In the genomic region with DNA sequence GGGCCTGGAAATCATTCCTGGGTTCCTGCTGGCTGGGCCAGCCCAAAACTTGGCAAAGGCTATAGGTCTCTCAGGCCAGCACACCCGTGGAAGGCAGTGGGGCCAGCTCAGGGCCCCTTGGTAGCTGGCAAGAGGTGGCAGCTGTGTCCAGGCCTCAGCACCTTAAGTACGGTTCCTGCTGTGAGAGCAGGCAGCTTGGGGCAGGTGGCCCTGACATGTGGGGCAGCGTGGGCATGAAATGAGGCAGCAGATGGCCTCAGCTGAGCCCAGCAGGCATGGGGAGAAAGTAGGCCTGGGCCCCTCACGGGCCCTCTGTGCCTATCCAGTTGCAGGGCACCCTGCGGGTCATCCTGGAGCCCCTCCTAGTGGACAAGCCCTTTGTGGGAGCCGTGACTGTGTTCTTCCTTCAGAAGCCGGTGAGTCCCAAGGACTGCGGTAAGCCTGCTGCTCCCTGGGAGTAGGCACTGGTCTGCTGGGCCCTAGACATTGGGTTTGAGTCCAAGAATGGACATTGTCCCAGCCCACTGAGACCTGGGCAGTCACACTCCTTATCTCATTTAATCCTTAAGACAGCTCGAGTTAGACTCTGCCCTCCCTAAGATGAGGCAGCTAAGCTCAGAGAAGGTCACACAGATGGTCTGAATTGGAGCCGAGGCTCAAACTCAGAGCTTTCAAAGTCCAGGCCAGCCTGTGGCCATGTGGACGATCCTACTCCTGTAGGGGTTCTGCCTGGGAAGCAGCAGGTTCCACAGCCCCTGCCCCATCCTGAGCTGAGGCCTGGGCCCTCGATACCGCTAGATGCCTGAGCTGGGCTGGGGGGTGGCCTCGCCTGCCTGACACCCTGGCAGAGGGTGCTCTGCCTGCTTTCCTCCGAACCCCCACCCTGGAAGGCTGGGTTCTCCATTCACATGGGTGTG, we compare ENCODE assay signal across 18 cellular contexts. TPM values are rescaled to one million over a fixed set of nuclear protein-coding genes. Genes with fewer than 3 reads are reported as not detected.
DNase-seq lines count a peak whose midpoint lies in the region; ATAC-seq, FAIRE-seq and TF ChIP-seq lines count a peak whose summit lies in the region.
"Had no signal": no experiment of that assay in that cellular context is flagged by ENCODE, and none has a peak within 500 bp of the region (broad histone marks: within the 10 kb centered on the region; RNA-seq: fewer than 3 reads in every experiment).

No MANE protein-coding gene starts in this region.

- no peaks in the 10 kb centered on the region for H3K9me2 ChIP-seq in GM23338 (ENCODE audit: insufficient read depth)

- H3K79me2 ChIP-seq in GM23338 (replicated peaks; ENCODE audit: insufficient read depth) (no peaks in the 10 kb centered on the region), H1 (ENCODE audit: control insufficient read depth in 1 of 2, insufficient read depth in 2 of 2, low read length in 2 of 2) (no peaks in the 10 kb centered on the region), neural progenitor cell (ENCODE audit: low read depth) (no peaks in the 10 kb centered on the region), trophoblast cell (ENCODE audit: control insufficient read depth, insufficient read depth, low read length, poor library complexity) (no peaks in the 10 kb centered on the region)
- H3K79me2 ChIP-seq: parathyroid adenoma had no signal

- POLR2A ChIA-PET in H1 (lab: Charles Lee; ENCODE audit: partially characterized antibody) = interaction anchor here (1.3 kb wide), 1 partner anchor 11 kb away, joined by 3 read pairs; no protein-coding TSS in a partner anchor

- peaks cover 6% of the 10 kb centered on the region; the same call in 1 of the 3 replicates for H3K9me3 Mint-ChIP-seq in GM23338
- H3K9me3 Mint-ChIP-seq in neural progenitor cell = no peaks in the 10 kb centered on the region
- no peaks in the 10 kb centered on the region for H3K9me3 Mint-ChIP-seq in activated T-helper 2 cell treated with anti-CD3 and anti-CD28 coated beads, Interferon-gamma antibody, Interleukin-2, Interleukin-4, amounts not matched to agents 10 μg/mL and 5 μg/mL and 100 μg/mL, durations not matched to agents 14 hours and 24 hours and 36 hours
- H3K9me3 Mint-ChIP-seq: activated CD4-positive, alpha-beta T cell treated with anti-CD3 and anti-CD28 coated beads, Interleukin-2, amount 10 ng/mL, durations not matched to agents 7 days and 5 days; activated naive CD8-positive, alpha-beta T cell treated with anti-CD3 and anti-CD28 coated beads for 36 hours; activated T-cell treated with anti-CD3 and anti-CD28 coated beads, Interleukin-2, amount 50 U/mL, for 24 hours had no signal

- ATAC-seq in GM23338 = peak; percentile 64
- no peak for ATAC-seq in mucosa of descending colon
- ATAC-seq: gastrocnemius medialis had no signal

- no peak overlapping the region for H2BK15ac ChIP-seq in H1 (ENCODE audit: low read length)

- CTCF ChIA-PET in H1 (lab: Charles Lee; ENCODE audit: partially characterized antibody) = interaction anchor here (0.7 to 3.7 kb wide), 17 partner anchors 9 to 476 kb away, joined by 3 to 21 read pairs (median 4); no protein-coding TSS in a partner anchor

- H2AK5ac ChIP-seq in H1 (ENCODE audit: low read depth, low read length) (no peak overlapping the region), trophoblast cell (ENCODE audit: low read length) (no peak overlapping the region)

- peak in 1 of 2 experiments; percentile 45; a peak in 2 of 4 replicates for TF ChIP-seq RAD21 in H1 (IDR thresholded peaks at IDR 0.05 in 1 of 2, conservative IDR thresholded peaks at IDR 0.05 in 1 of 2; ENCODE audit: low read depth in 2 of 2, low read length in 2 of 2)

- H3K23me2 ChIP-seq in H1 (ENCODE audit: low read depth, low read length) = no peaks in the 10 kb centered on the region

- H4K5ac ChIP-seq in H1 (ENCODE audit: insufficient read length, low read depth, low read length) = no peak overlapping the region

- no peak for TF ChIP-seq EP300 in H1 (IDR thresholded peaks at IDR 0.05; ENCODE audit: borderline replicate concordance in 1 of 2, low read depth in 2 of 2, low read length in 2 of 2)

- peaks cover 0 to 3% of the 10 kb centered on the region in 2 experiments; a peak in 2 of 4 replicates for H3K9me3 ChIP-seq in H1 (ENCODE audit: insufficient read depth in 2 of 2, low read depth in 1 of 2, low read length in 1 of 2)
- H3K9me3 ChIP-seq in neural progenitor cell (ENCODE audit: low read depth) = no peaks in the 10 kb centered on the region
- H3K9me3 ChIP-seq in mucosa of descending colon = no peaks in the 10 kb centered on the region
- H3K9me3 ChIP-seq in trophoblast cell (ENCODE audit: insufficient read depth, low read depth, low read length) = peaks cover 3% of the 10 kb centered on the region
- H3K9me3 ChIP-seq: gastrocnemius medialis had no signal

- H3K4me1 Mint-ChIP-seq in GM23338 = 0 out of 3 replicates have a peak, but pooled peaks cover 3% of the 10 kb centered on the region
- peaks cover 4% of the 10 kb centered on the region for H3K4me1 Mint-ChIP-seq in neural progenitor cell
- no peaks in the 10 kb centered on the region for H3K4me1 Mint-ChIP-seq in activated T-helper 2 cell treated with anti-CD3 and anti-CD28 coated beads, Interferon-gamma antibody, Interleukin-2, Interleukin-4, amounts not matched to agents 10 μg/mL and 5 μg/mL and 100 μg/mL, durations not matched to agents 14 hours and 24 hours and 36 hours (ENCODE audit: low read depth)
- H3K4me1 Mint-ChIP-seq: activated naive CD8-positive, alpha-beta T cell treated with anti-CD3 and anti-CD28 coated beads for 36 hours had no signal

- WGBS in H1 (ENCODE audit: extremely low coverage in 1 of 2, insufficient coverage in 1 of 2, insufficient read length in 1 of 2, insufficient replicate concordance in 2 of 2, low coverage in 1 of 2, low lambda C conversion rate in 2 of 2, missing lambda C conversion rate in 1 of 2), 2 experiments = 91% methylated on average over 15 of the region's 15 CpGs; no CpG with 5 or more reads in 1 of the 2 experiments
- no CpG with 5 or more reads among the region's 15 CpGs for WGBS in trophoblast cell (ENCODE audit: extremely low coverage, insufficient coverage, insufficient read length)

- H4K20me1 ChIP-seq in GM23338 (replicated peaks; ENCODE audit: insufficient read depth) (no peaks in the 10 kb centered on the region), H1 (replicated peaks in 1 of 2; ENCODE audit: control insufficient read depth in 1 of 2, insufficient read depth in 2 of 2, low read length in 2 of 2) (peaks cover 0 to 6% of the 10 kb centered on the region in 2 experiments), neural progenitor cell (ENCODE audit: low read depth) (no peaks in the 10 kb centered on the region)

- FAIRE-seq in H1 (lab: Jason Lieb, UNC) = no peak

- H3K18ac ChIP-seq in H1 (ENCODE audit: extremely low read depth, low read length) = no peak overlapping the region
- no peak overlapping the region for H3K18ac ChIP-seq in trophoblast cell (ENCODE audit: low read length)

- no peak overlapping the region for H2BK120ac ChIP-seq in H1 (replicated peaks; ENCODE audit: low read depth, low read length)
- no peak overlapping the region for H2BK120ac ChIP-seq in trophoblast cell (ENCODE audit: insufficient read depth, low read length, poor library complexity)

- intact Hi-C loops in mucosa of descending colon (cut with DNase I, micrococcal nuclease) = no loop called here
- intact Hi-C loops in activated T-helper 2 cell treated with anti-CD3 and anti-CD28 coated beads, Interferon-gamma antibody, Interleukin-2, Interleukin-4, amounts not matched to agents 10 μg/mL and 5 μg/mL and 100 μg/mL, durations not matched to agents 14 hours and 24 hours and 36 hours (cut with micrococcal nuclease) = no loop called here

- peaks cover 4% of the 10 kb centered on the region for H3K27me3 Mint-ChIP-seq in GM23338 (ENCODE audit: insufficient read depth, low read depth, poor library complexity)
- peaks cover 6% of the 10 kb centered on the region for H3K27me3 Mint-ChIP-seq in neural progenitor cell (ENCODE audit: insufficient read depth, low read depth)
- peaks cover 6% of the 10 kb centered on the region for H3K27me3 Mint-ChIP-seq in activated T-helper 2 cell treated with anti-CD3 and anti-CD28 coated beads, Interferon-gamma antibody, Interleukin-2, Interleukin-4, amounts not matched to agents 10 μg/mL and 5 μg/mL and 100 μg/mL, durations not matched to agents 14 hours and 24 hours and 36 hours (ENCODE audit: low read depth)
- H3K27me3 Mint-ChIP-seq: activated CD4-positive, alpha-beta T cell treated with anti-CD3 and anti-CD28 coated beads, Interleukin-2, amount 10 ng/mL, durations not matched to agents 7 days and 5 days had no signal

- H4K12ac ChIP-seq in trophoblast cell (ENCODE audit: low read depth, low read length) = no peak overlapping the region

- no peak for TF ChIP-seq POLR2A in H1 (IDR thresholded peaks at IDR 0.05; ENCODE audit: control extremely low read depth in 1 of 2, low read depth in 2 of 2, low read length in 2 of 2)

- H3K4me3 ChIP-seq in GM23338 = no peak overlapping the region
- no peak overlapping the region for H3K4me3 ChIP-seq in H1 (ENCODE audit: extremely low read depth in 1 of 4, insufficient read depth in 2 of 4, low read depth in 3 of 4, low read length in 4 of 4)
- no peak overlapping the region for H3K4me3 ChIP-seq in neural progenitor cell
- H3K4me3 ChIP-seq in mucosa of descending colon = no peak overlapping the region
- no peak overlapping the region for H3K4me3 ChIP-seq in trophoblast cell (ENCODE audit: low read depth, low read length)
- H3K4me3 ChIP-seq: gastrocnemius medialis had no signal

- H4K91ac ChIP-seq in H1 (replicated peaks; ENCODE audit: insufficient read length, low read length) (no peak overlapping the region), trophoblast cell (ENCODE audit: low read depth, low read length) (no peak overlapping the region)

- H3K9ac ChIP-seq in H1 (replicated peaks in 1 of 4; ENCODE audit: extremely low read depth in 1 of 4, low read depth in 3 of 4, low read length in 3 of 4) (no peak overlapping the region), neural progenitor cell (no peak overlapping the region), trophoblast cell (ENCODE audit: low read length) (no peak overlapping the region)
- H3K9ac ChIP-seq: parathyroid adenoma had no signal

- H3K14ac ChIP-seq in H1 (ENCODE audit: insufficient read length) (no peak overlapping the region), trophoblast cell (ENCODE audit: low read length) (no peak overlapping the region)

- peaks cover 33% of the 10 kb centered on the region for H3K36me3 Mint-ChIP-seq in GM23338 (ENCODE audit: low read depth)
- H3K36me3 Mint-ChIP-seq in neural progenitor cell = no peaks in the 10 kb centered on the region
- no peaks in the 10 kb centered on the region for H3K36me3 Mint-ChIP-seq in activated T-helper 2 cell treated with anti-CD3 and anti-CD28 coated beads, Interferon-gamma antibody, Interleukin-2, Interleukin-4, amounts not matched to agents 10 μg/mL and 5 μg/mL and 100 μg/mL, durations not matched to agents 14 hours and 24 hours and 36 hours (ENCODE audit: low read depth)
- H3K36me3 Mint-ChIP-seq: activated naive CD8-positive, alpha-beta T cell treated with anti-CD3 and anti-CD28 coated beads for 36 hours; brain had no signal

- H3K79me1 ChIP-seq in H1 (ENCODE audit: low read depth, low read length) (no peaks in the 10 kb centered on the region), trophoblast cell (ENCODE audit: low read length) (no peaks in the 10 kb centered on the region)

- no peak overlapping the region for H2BK20ac ChIP-seq in H1 (ENCODE audit: low read length)

- no peak overlapping the region for H3K4me2 ChIP-seq in GM23338
- H3K4me2 ChIP-seq in H1 (ENCODE audit: insufficient read depth in 1 of 2, low read depth in 2 of 2, low read length in 2 of 2) = no peak overlapping the region
- H3K4me2 ChIP-seq in neural progenitor cell = no peak overlapping the region
- no peak overlapping the region for H3K4me2 ChIP-seq in trophoblast cell (ENCODE audit: low read length)

- H3F3A ChIP-seq in GM23338 (replicated peaks; ENCODE audit: low read depth) (no peaks in the 10 kb centered on the region), neural progenitor cell (ENCODE audit: low read depth) (no peaks in the 10 kb centered on the region)

- H3K27ac Mint-ChIP-seq in GM23338 (peak overlapping the region; percentile 59; the same call in 1 of the 2 replicates), neural progenitor cell (peak overlapping the region; percentile 74)
- no peak overlapping the region for H3K27ac Mint-ChIP-seq in activated T-helper 2 cell treated with anti-CD3 and anti-CD28 coated beads, Interferon-gamma antibody, Interleukin-2, Interleukin-4, amounts not matched to agents 10 μg/mL and 5 μg/mL and 100 μg/mL, durations not matched to agents 14 hours and 24 hours and 36 hours
- H3K27ac Mint-ChIP-seq: activated naive CD8-positive, alpha-beta T cell treated with anti-CD3 and anti-CD28 coated beads for 36 hours; activated T-cell treated with anti-CD3 and anti-CD28 coated beads, Interleukin-2, amount 50 U/mL, for 24 hours; brain had no signal

- no peak overlapping the region for H3K56ac ChIP-seq in H1 (replicated peaks; ENCODE audit: insufficient read length, low read depth, low read length)

- no peak overlapping the region for H2BK12ac ChIP-seq in H1 (ENCODE audit: low read depth, low read length)
- H2BK12ac ChIP-seq in trophoblast cell (ENCODE audit: low read length) = no peak overlapping the region

- peak overlapping the region; percentile 77 for H4K8ac ChIP-seq in H1 (ENCODE audit: extremely low read depth, insufficient read depth, low read length)
- H4K8ac ChIP-seq in trophoblast cell (ENCODE audit: low read depth, low read length) = no peak overlapping the region

- peak in 1 of 2 experiments; percentile 50; a peak in 2 of 4 replicates for TF ChIP-seq CTCF in GM23338 (conservative IDR thresholded peaks at IDR 0.05; ENCODE audit: low read depth in 2 of 2)
- peak in 2 of 3 experiments; percentile 8 to 24; a peak in 2 of 4 replicates for TF ChIP-seq CTCF in H1 (IDR thresholded peaks at IDR 0.05; ENCODE audit: control extremely low read depth in 1 of 3, insufficient read depth in 1 of 3, low read depth in 1 of 3, low read length in 3 of 3)
- no peak for TF ChIP-seq CTCF in neural progenitor cell (IDR thresholded peaks at IDR 0.05)
- no peak for TF ChIP-seq CTCF in mucosa of descending colon (IDR thresholded peaks at IDR 0.05)

- no peak overlapping the region for H3K4ac ChIP-seq in H1 (replicated peaks; ENCODE audit: insufficient read length, low read depth, low read length)
- H3K4ac ChIP-seq in trophoblast cell (ENCODE audit: low read depth, low read length) = no peak overlapping the region

- H2AFZ ChIP-seq in GM23338 (no peak overlapping the region), H1 (ENCODE audit: low read length) (no peak overlapping the region), neural progenitor cell (replicated peaks) (no peak overlapping the region), trophoblast cell (ENCODE audit: insufficient read depth, low read length, poor library complexity) (no peak overlapping the region)
- H2AFZ ChIP-seq: parathyroid adenoma had no signal

- H3K27ac ChIP-seq in GM23338 (ENCODE audit: low read depth) = no peak overlapping the region
- no peak overlapping the region for H3K27ac ChIP-seq in H1 (ENCODE audit: low read depth, low read length)
- no peak overlapping the region for H3K27ac ChIP-seq in neural progenitor cell
- no peak overlapping the region for H3K27ac ChIP-seq in trophoblast cell (ENCODE audit: low read depth, low read length)
- H3K27ac ChIP-seq: gastrocnemius medialis, parathyroid adenoma had no signal

- H3K4me3 Mint-ChIP-seq in GM23338 (no peak overlapping the region), neural progenitor cell (no peak overlapping the region)
- no peak overlapping the region for H3K4me3 Mint-ChIP-seq in activated T-helper 2 cell treated with anti-CD3 and anti-CD28 coated beads, Interferon-gamma antibody, Interleukin-2, Interleukin-4, amounts not matched to agents 10 μg/mL and 5 μg/mL and 100 μg/mL, durations not matched to agents 14 hours and 24 hours and 36 hours (ENCODE audit: low read depth)
- H3K4me3 Mint-ChIP-seq: activated CD4-positive, alpha-beta T cell treated with anti-CD3 and anti-CD28 coated beads, Interleukin-2, amount 10 ng/mL, durations not matched to agents 7 days and 5 days; activated naive CD8-positive, alpha-beta T cell treated with anti-CD3 and anti-CD28 coated beads for 36 hours; activated T-cell treated with anti-CD3 and anti-CD28 coated beads, Interleukin-2, amount 50 U/mL, for 24 hours; brain had no signal

- no peak for DNase-seq in GM23338 (ENCODE audit: low spot score)
- DNase-seq in LHCN-M2 (ENCODE audit: low read depth) = peak; percentile 42
- DNase-seq in H1 (ENCODE audit: low read depth in 1 of 2, low spot score in 2 of 2) = peak in 1 of 2 experiments; percentile 42
- no peak for DNase-seq in neural progenitor cell (ENCODE audit: low spot score)
- DNase-seq in CD1c-positive myeloid dendritic cell (ENCODE audit: extremely low spot score) = no peak
- DNase-seq in mucosa of descending colon = no peak
- DNase-seq in trophoblast cell = no peak
- DNase-seq in activated T-helper 2 cell treated with anti-CD3 and anti-CD28 coated beads, Interferon-gamma antibody, Interleukin-2, Interleukin-4, amounts not matched to agents 10 μg/mL and 5 μg/mL and 100 μg/mL, durations not matched to agents 14 hours and 24 hours and 36 hours (ENCODE audit: low spot score) = no peak
- DNase-seq: activated CD4-positive, alpha-beta T cell treated with anti-CD3 and anti-CD28 coated beads, Interleukin-2, amount 10 ng/mL, durations not matched to agents 7 days and 5 days; activated naive CD8-positive, alpha-beta T cell treated with anti-CD3 and anti-CD28 coated beads for 36 hours; activated T-cell treated with anti-CD3 and anti-CD28 coated beads, Interleukin-2, amount 50 U/mL, for 24 hours; dermis blood vessel endothelial cell; gastrocnemius medialis; Karpas-422; NCI-H1105; stimulated activated CD4-positive, alpha-beta T cell treated with anti-CD3 and anti-CD28 coated beads, Interleukin-2, amount 100 ng/mL, for 48 hours had no signal

- H3K36me3 ChIP-seq in GM23338 (ENCODE audit: insufficient read depth) (no peaks in the 10 kb centered on the region), H1 (ENCODE audit: control insufficient read depth in 2 of 4, insufficient read depth in 4 of 4, low read length in 3 of 4) (no peaks in the 10 kb centered on the region; a peak in 1 of 8 replicates), neural progenitor cell (no peaks in the 10 kb centered on the region), mucosa of descending colon (ENCODE audit: low read depth) (no peaks in the 10 kb centered on the region), trophoblast cell (ENCODE audit: control insufficient read depth in 1 of 2, insufficient read depth in 2 of 2, low read length in 2 of 2) (peaks cover 6 to 8% of the 10 kb centered on the region in 2 experiments)
- H3K36me3 ChIP-seq: gastrocnemius medialis had no signal

- no peak overlapping the region for H3K23ac ChIP-seq in H1 (ENCODE audit: insufficient read length)
- H3K23ac ChIP-seq in trophoblast cell (ENCODE audit: low read length) = no peak overlapping the region

- no peak overlapping the region for H2BK5ac ChIP-seq in H1 (ENCODE audit: low read depth, low read length)
- H2BK5ac ChIP-seq in trophoblast cell (ENCODE audit: low read depth, low read length, poor library complexity) = no peak overlapping the region

- H3K4me1 ChIP-seq in GM23338 (ENCODE audit: insufficient read depth) (no peaks in the 10 kb centered on the region), H1 (replicated peaks in 1 of 4; ENCODE audit: control insufficient read depth in 3 of 4, insufficient read depth in 4 of 4, low read length in 3 of 4) (no peaks in the 10 kb centered on the region), neural progenitor cell (no peaks in the 10 kb centered on the region), mucosa of descending colon (ENCODE audit: low read depth) (no peaks in the 10 kb centered on the region), trophoblast cell (ENCODE audit: control insufficient read depth in 1 of 2, insufficient read depth in 2 of 2, low read length in 2 of 2) (peaks cover 0 to 15% of the 10 kb centered on the region in 2 experiments)
- H3K4me1 ChIP-seq: parathyroid adenoma had no signal

- H3K27me3 ChIP-seq in GM23338 (ENCODE audit: insufficient read depth) (no peaks in the 10 kb centered on the region), H1 (replicated peaks in 1 of 4; ENCODE audit: control insufficient read depth in 3 of 4, extremely low read depth in 1 of 4, insufficient read depth in 3 of 4, low read length in 3 of 4) (no peaks in the 10 kb centered on the region), neural progenitor cell (no peaks in the 10 kb centered on the region), trophoblast cell (ENCODE audit: insufficient read depth, low read length) (no peaks in the 10 kb centered on the region)
- H3K27me3 ChIP-seq: gastrocnemius medialis had no signal

RNA-seq across cellular contexts. Expression of a gene that starts 25.5 kb away (rescaled TPM):
- total RNA-seq in GM23338 (2014; rRNA removed; shearing (Covaris generic)) = 7.4 and 8.2 TPM in 2 replicates
- 3.5 TPM in 2 replicates for polyA plus RNA-seq in GM23338 (2016; fragmentation: Nextera tagmentation; extraction: Ambion mirVana)
- 0.90 and 1.0 TPM in 2 replicates for total RNA-seq in LHCN-M2 (2014; rRNA removed)
- 0.23 TPM for polyA plus RNA-seq in LHCN-M2 (2012)
- total RNA-seq in H1 (2021; fragmentation: NEBNext Ultra II Directional; extraction: Animal tissue kit (Norgen Biotek cat#: 25700)) = 7.0 and 7.3 TPM in 2 replicates
- polyA plus RNA-seq in H1 (2011; rRNA removed) = 4.3 and 4.4 TPM in 2 replicates
- polyA plus RNA-seq in H1 (2011; cell fraction: cytosol; rRNA removed) = 4.3 TPM
- polyA plus RNA-seq in H1 (2011; cell fraction: nucleus; rRNA removed) = 19.2 TPM
- 4.3 to 6.6 TPM (median 5.3 TPM) in 4 replicates for polyA plus RNA-seq in H1 (2012, experiment 1 of 2)
- polyA plus RNA-seq in H1 (2012, experiment 2 of 2) = 1.4 TPM
- 4.7 TPM for polyA plus RNA-seq in H1 (2013, experiment 1 of 2)
- 4.9 TPM for polyA plus RNA-seq in H1 (2013, experiment 2 of 2)
- polyA minus RNA-seq in H1 (2011; rRNA and poly(A)+ RNA removed) = 9.0 and 12.1 TPM in 2 replicates
- polyA minus RNA-seq in H1 (2011; cell fraction: cytosol; rRNA and poly(A)+ RNA removed) = 5.9 TPM
- polyA minus RNA-seq in H1 (2011; cell fraction: nucleus; rRNA and poly(A)+ RNA removed) = 23.7 TPM
- 0.59 and 1.4 TPM in 2 replicates for total RNA-seq in neural progenitor cell (ENCODE audit: low replicate concordance)
- 10 to 100 TPM in 1 of 3 donors, 1 to 10 TPM in 1, under 1 TPM in 1; 0.70 to 15.1 (median 1.0) TPM for total RNA-seq in mucosa of descending colon
- 5.0 and 5.6 TPM in 2 replicates for polyA plus RNA-seq in trophoblast cell (2013)
- 0.09 and 0.32 TPM in 2 replicates for total RNA-seq in activated T-helper 2 cell treated with anti-CD3 and anti-CD28 coated beads, Interferon-gamma antibody, Interleukin-2, Interleukin-4, amounts not matched to agents 10 μg/mL and 5 μg/mL and 100 μg/mL, durations not matched to agents 14 hours and 24 hours and 36 hours
- total RNA-seq: dermis blood vessel endothelial cell had no signal

Comparison
In these comparisons a context has a peak if more than half of its experiments do, and no peak if none do; other contexts are left out.
1. CTCF ChIP-seq: peak in H1 (2 of 3); none in neural progenitor cell (single experiment) and mucosa of descending colon (single experiment).